15 cellular contexts compared by ENCODE assay signal in genomic region chr1:92903765-92904164, GRCh38.
"Had no signal": no experiment of that assay in that cellular context is flagged by ENCODE, and none has a peak within 500 bp of the region (broad histone marks: within the 10 kb centered on the region; RNA-seq: fewer than 3 reads in every experiment).

No MANE protein-coding gene starts in this region.

- H3K4me3 Mint-ChIP-seq: activated T-helper 17 cell treated with anti-CD3 and anti-CD28 coated beads, Interleukin-2, amount 50 U/mL, for 72 hours; nephron had no signal

- ATAC-seq: activated T-helper 17 cell treated with anti-CD3 and anti-CD28 coated beads, Interleukin-2, amount 50 U/mL, for 72 hours; body of pancreas had no signal

- H3K27me3 Mint-ChIP-seq: activated T-helper 17 cell treated with anti-CD3 and anti-CD28 coated beads, Interleukin-2, amount 50 U/mL, for 72 hours had no signal

- DNase-seq: activated CD4-positive, alpha-beta T cell treated with anti-CD3 and anti-CD28 coated beads for 1 hour; activated naive CD4-positive, alpha-beta T cell treated with anti-CD3 and anti-CD28 coated beads, Interleukin-2, amount 50 U/mL, for 16 hours; amygdala; body of pancreas; cortex of kidney; effector CD4-positive, alpha-beta T cell; islet precursor cell; left lung; mesenchymal stem cell; occipital lobe; stimulated activated CD4-positive, alpha-beta T cell treated with anti-CD3 and anti-CD28 coated beads, Interleukin-2, amount 100 ng/mL, for 48 hours; stimulated activated naive CD4-positive, alpha-beta T cell treated with Interleukin-2 at 50 U/mL for 16 hours; substantia nigra had no signal

- H3K27ac Mint-ChIP-seq: activated T-helper 17 cell treated with anti-CD3 and anti-CD28 coated beads, Interleukin-2, amount 50 U/mL, for 72 hours; nephron had no signal
